Comparison of ENCODE assay signal across 19 cellular contexts in the genomic region with DNA sequence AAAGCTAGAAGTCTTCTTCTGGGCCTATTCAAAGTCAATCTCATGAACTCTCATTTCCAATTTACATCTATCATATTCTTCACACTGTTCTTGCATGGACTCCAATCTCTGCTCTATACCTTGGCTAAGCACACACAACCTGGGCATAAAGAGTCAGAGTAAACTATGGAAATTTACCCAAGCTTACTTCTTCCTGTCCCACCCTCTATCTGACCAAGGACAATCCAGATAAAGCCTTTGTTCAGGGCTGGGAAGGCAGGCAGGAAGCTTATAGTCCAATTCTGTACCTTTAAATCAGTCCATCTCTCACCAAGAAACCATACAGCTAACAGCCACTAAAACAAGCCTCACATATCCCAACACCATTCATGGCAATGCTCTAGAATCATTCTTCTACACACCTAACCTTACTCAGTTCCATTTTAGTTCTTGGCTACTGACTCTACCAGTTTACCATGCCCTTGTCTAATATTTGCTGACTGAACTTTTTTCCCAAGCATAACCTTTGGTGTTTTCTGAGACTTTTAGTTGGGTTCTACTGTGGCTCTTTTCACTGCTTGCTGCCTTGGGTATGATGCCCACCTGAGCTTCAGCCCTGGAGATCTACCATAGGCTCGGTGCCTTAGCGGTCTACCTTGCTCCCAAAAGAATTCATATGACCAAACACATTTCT.
"Had no signal": no experiment of that assay in that cellular context is flagged by ENCODE, and none has a peak within 500 bp of the region (broad histone marks: within the 10 kb centered on the region; RNA-seq: fewer than 3 reads in every experiment).

No MANE protein-coding gene starts in this region.

- ATAC-seq: esophagus mucosa, heart left ventricle, natural killer cell, pancreas, right cardiac atrium had no signal

- H3K4me3 ChIP-seq: heart left ventricle, pancreas, smooth muscle cell, suprapubic skin, thyroid gland, uterus had no signal

- H3K36me3 ChIP-seq: pancreas, suprapubic skin, thyroid gland, uterus had no signal

- H3K27ac ChIP-seq: heart left ventricle, pancreas, suprapubic skin, thyroid gland, uterus had no signal

- FAIRE-seq: endometrium, frontal cortex, pancreas had no signal

- H3K4me3 Mint-ChIP-seq: natural killer cell, neural crest cell, type B pancreatic cell had no signal

- H3K4me1 ChIP-seq: pancreas, thyroid gland had no signal

- H3K27me3 ChIP-seq: heart left ventricle, pancreas, suprapubic skin, thyroid gland, uterus had no signal

- H3K9me3 ChIP-seq: heart left ventricle, pancreas, suprapubic skin, thyroid gland, uterus had no signal

- H3K36me3 Mint-ChIP-seq: natural killer cell had no signal

- H3K4me2 ChIP-seq: smooth muscle cell had no signal

- DNase-seq: effector memory CD4-positive, alpha-beta T cell; heart left ventricle; hippocampal formation; natural killer cell; nucleus accumbens; pancreas; right cardiac atrium; stimulated activated CD4-positive, alpha-beta T cell treated with anti-CD3 and anti-CD28 coated beads, Interleukin-2, amount 100 ng/mL, for 48 hours; stimulated activated naive CD4-positive, alpha-beta T cell treated with Interleukin-2 at 50 U/mL for 16 hours; thyroid gland; uterus had no signal

- H3K9me3 Mint-ChIP-seq: natural killer cell, type B pancreatic cell had no signal

- H3K27me3 Mint-ChIP-seq: progenitor cell of endocrine pancreas, type B pancreatic cell had no signal

- H3K27ac Mint-ChIP-seq: progenitor cell of endocrine pancreas, type B pancreatic cell had no signal
